In the genomic region with DNA sequence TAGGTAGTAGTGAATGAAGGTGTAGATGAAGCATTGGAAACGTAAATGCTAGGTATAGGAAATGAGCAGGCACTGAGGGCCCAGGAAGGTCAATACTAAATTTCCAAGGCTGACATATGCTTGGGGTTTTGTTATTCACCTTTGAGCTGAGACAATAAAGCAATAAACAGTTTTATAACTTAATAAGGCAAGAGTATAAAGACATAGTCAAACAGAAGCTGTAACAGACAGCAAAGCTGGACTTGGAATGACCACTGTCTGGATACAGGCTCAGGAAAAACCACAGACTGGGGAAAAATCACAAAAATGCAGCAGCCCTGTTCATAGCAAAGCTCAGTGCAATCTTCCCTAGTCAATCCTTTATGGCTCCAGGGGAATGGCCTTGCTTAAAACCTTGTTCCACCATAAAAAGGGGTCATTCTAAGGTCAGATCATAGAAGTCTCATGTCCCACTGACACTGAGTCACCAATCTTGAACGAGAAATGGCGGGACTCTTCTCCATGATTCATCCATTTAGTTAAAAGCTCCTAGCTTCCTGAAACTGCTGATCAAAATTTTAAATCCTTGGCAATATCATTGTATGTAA, we compare ENCODE assay signal across 18 cellular contexts.
DNase-seq lines count a peak whose midpoint lies in the region; ATAC-seq and TF ChIP-seq lines count a peak whose summit lies in the region.
"Had no signal": no experiment of that assay in that cellular context is flagged by ENCODE, and none has a peak within 500 bp of the region (broad histone marks: within the 10 kb centered on the region; RNA-seq: fewer than 3 reads in every experiment).

No MANE protein-coding gene starts in this region.

- DNase-seq in AG10803 (ENCODE audit: low read depth): peak; percentile 87
- DNase-seq in MG63: peak; percentile 19
- peak; percentile 29 for DNase-seq in epidermal melanocyte (ENCODE audit: insufficient read length, low spot score)
- DNase-seq in NCI-H1417 (lab: John Stamatoyannopoulos, UW): no peak
- no peak for DNase-seq in dermis blood vessel endothelial cell
- DNase-seq in T-helper 9 cell: no peak
- no peak for DNase-seq in natural killer cell
- DNase-seq: activated CD4-positive, alpha-beta T cell treated with anti-CD3 and anti-CD28 coated beads, Interleukin-2, amount 50 U/mL, for 4 hours; body of pancreas; endodermal cell; lower lobe of right lung; PC-3; stimulated activated CD4-positive, alpha-beta T cell treated with anti-CD3 and anti-CD28 coated beads, Interleukin-4, amount 100 ng/mL, for 24 hours; stimulated activated naive B cell treated with anti-CD40 and anti-IgM and Interleukin-4, amounts not matched to agents 10 μg/mL and 1 μg/mL and 100 μg/mL, for 72 hours had no signal

- peaks cover 0 to 25% of the 10 kb centered on the region in 2 donors for H3K4me1 ChIP-seq in mucosa of rectum (ENCODE audit: control insufficient read depth in 2 of 2, insufficient read depth in 2 of 2, low read length in 2 of 2)
- H3K4me1 ChIP-seq: body of pancreas, lower lobe of right lung, parathyroid adenoma had no signal

- no peak overlapping the region for H3K4me3 Mint-ChIP-seq in natural killer cell
- H3K4me3 Mint-ChIP-seq: endodermal cell; GM23338; stimulated activated naive B cell treated with anti-CD40 and anti-IgM and Interleukin-4, amounts not matched to agents 10 μg/mL and 1 μg/mL and 100 μg/mL, for 72 hours; T-helper 1 cell treated with Interleukin-12 subunit alpha and Interleukin-12 subunit beta and Interleukin-4 antibody, amounts not matched to agents 30 μg/mL and 1 μg/mL, for 36 hours had no signal

- TF ChIP-seq CTCF in AG10803 (conservative IDR thresholded peaks at IDR 0.05; ENCODE audit: low read length): no peak
- TF ChIP-seq CTCF in natural killer cell (IDR thresholded peaks at IDR 0.05): no peak

- H3K4me3 ChIP-seq in AG10803 (ENCODE audit: low read length): no peak overlapping the region
- no peak overlapping the region for H3K4me3 ChIP-seq in MG63
- H3K4me3 ChIP-seq in mucosa of rectum (ENCODE audit: low read length in 2 of 2): peak overlapping the region; percentile 16 to 22
- H3K4me3 ChIP-seq: body of pancreas, GM23338, lower lobe of right lung had no signal

- no peaks in the 10 kb centered on the region for H3K4me1 Mint-ChIP-seq in natural killer cell
- H3K4me1 Mint-ChIP-seq: endodermal cell; GM23338; stimulated activated naive B cell treated with anti-CD40 and anti-IgM and Interleukin-4, amounts not matched to agents 10 μg/mL and 1 μg/mL and 100 μg/mL, for 72 hours had no signal

- H3K36me3 Mint-ChIP-seq in natural killer cell: no peaks in the 10 kb centered on the region
- H3K36me3 Mint-ChIP-seq: stimulated activated naive B cell treated with anti-CD40 and anti-IgM and Interleukin-4, amounts not matched to agents 10 μg/mL and 1 μg/mL and 100 μg/mL, for 72 hours had no signal

- ATAC-seq in natural killer cell: no peak
- ATAC-seq: body of pancreas; GM23338; lower lobe of right lung; PC-3; stimulated activated naive B cell treated with anti-CD40 and anti-IgM and Interleukin-4, amounts not matched to agents 10 μg/mL and 1 μg/mL and 100 μg/mL, for 72 hours had no signal

- no peak overlapping the region for H3K9ac ChIP-seq in mucosa of rectum (ENCODE audit: low read depth in 1 of 2, low read length in 2 of 2)
- H3K9ac ChIP-seq: parathyroid adenoma had no signal

- no peak overlapping the region for H3K27ac Mint-ChIP-seq in natural killer cell
- H3K27ac Mint-ChIP-seq: endodermal cell; GM23338; stimulated activated naive B cell treated with anti-CD40 and anti-IgM and Interleukin-4, amounts not matched to agents 10 μg/mL and 1 μg/mL and 100 μg/mL, for 72 hours; T-helper 1 cell treated with Interleukin-12 subunit alpha and Interleukin-12 subunit beta and Interleukin-4 antibody, amounts not matched to agents 30 μg/mL and 1 μg/mL, for 36 hours had no signal

- peaks cover 2% of the 10 kb centered on the region; the same call in 1 of the 2 replicates for H3K9me3 ChIP-seq in MG63
- no peaks in the 10 kb centered on the region for H3K9me3 ChIP-seq in mucosa of rectum (ENCODE audit: control insufficient read depth in 2 of 2, low read length in 2 of 2)
- H3K9me3 ChIP-seq: body of pancreas had no signal

- intact Hi-C loops in natural killer cell (cut with micrococcal nuclease): no loop called here

- peak overlapping the region; percentile 25 to 75 for H3K27ac ChIP-seq in mucosa of rectum (ENCODE audit: low read depth in 2 of 2, low read length in 2 of 2)
- H3K27ac ChIP-seq: body of pancreas, lower lobe of right lung, parathyroid adenoma had no signal

- no peaks in the 10 kb centered on the region for H3K27me3 Mint-ChIP-seq in natural killer cell (ENCODE audit: low read depth in 2 of 2)

- H3K9me3 Mint-ChIP-seq in natural killer cell: peaks cover 8 to 17% of the 10 kb centered on the region in 2 donors
- H3K9me3 Mint-ChIP-seq: endodermal cell; T-helper 1 cell treated with Interleukin-12 subunit alpha and Interleukin-12 subunit beta and Interleukin-4 antibody, amounts not matched to agents 30 μg/mL and 1 μg/mL, for 36 hours had no signal

- H3K27me3 ChIP-seq in MG63 (no peaks in the 10 kb centered on the region), mucosa of rectum (ENCODE audit: control insufficient read depth in 2 of 2, insufficient read depth in 2 of 2, low read length in 2 of 2) (no peaks in the 10 kb centered on the region)
- H3K27me3 ChIP-seq: body of pancreas had no signal

- H3K36me3 ChIP-seq in MG63 (no peaks in the 10 kb centered on the region), mucosa of rectum (ENCODE audit: control insufficient read depth in 2 of 2, insufficient read depth in 2 of 2, low read length in 2 of 2) (no peaks in the 10 kb centered on the region)
- H3K36me3 ChIP-seq: lower lobe of right lung had no signal

Comparison
In these comparisons a context has a peak if more than half of its experiments do, and no peak if none do; other contexts are left out.
1. DNase-seq: peak in AG10803 (single experiment), MG63 (single experiment) and epidermal melanocyte (single experiment); none in NCI-H1417 (0 of 3), dermis blood vessel endothelial cell (single experiment), T-helper 9 cell (single experiment) and natural killer cell (single experiment).
2. H3K4me3 ChIP-seq: peak in mucosa of rectum (2 of 2); none in AG10803 (single experiment) and MG63 (single experiment).